ENCODE assay signal across 19 cellular contexts in the genomic region with DNA sequence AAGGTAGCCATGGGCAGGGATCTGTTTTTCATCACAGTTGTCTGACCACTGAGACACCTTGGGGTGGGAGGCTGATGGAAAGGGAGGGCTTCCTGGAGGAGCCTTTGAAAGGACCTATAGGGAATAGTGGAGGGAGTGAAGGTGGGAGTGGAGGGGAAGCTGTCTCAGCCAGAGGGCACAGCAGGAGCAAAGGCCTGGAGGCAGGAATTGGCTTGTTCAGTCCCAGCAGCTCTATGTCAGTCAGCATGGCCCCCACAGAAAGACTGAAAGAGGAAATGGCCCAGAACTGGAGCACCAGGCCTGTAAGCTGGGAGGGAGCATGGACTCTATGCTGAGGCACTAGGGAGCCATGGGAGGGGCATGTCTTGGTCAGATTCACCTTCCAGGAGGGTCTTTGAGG. TPM values are rescaled to one million over a fixed set of nuclear protein-coding genes. Genes with fewer than 3 reads are reported as not detected.
DNase-seq lines count a peak whose midpoint lies in the region; ATAC-seq and TF ChIP-seq lines count a peak whose summit lies in the region.
"Had no signal": no experiment of that assay in that cellular context is flagged by ENCODE, and none has a peak within 500 bp of the region (broad histone marks: within the 10 kb centered on the region; RNA-seq: fewer than 3 reads in every experiment).

No MANE protein-coding gene starts in this region.

- H3K27ac ChIP-seq in spleen = no peak overlapping the region
- H3K27ac ChIP-seq: adrenal gland, colonic mucosa, heart left ventricle, left ventricle myocardium inferior, uterus had no signal

- H3K4me1 ChIP-seq in spleen = peaks cover 5 to 26% (median 18%) of the 10 kb centered on the region in 6 donors

- H3K36me3 Mint-ChIP-seq in activated CD4-positive, alpha-beta memory T cell treated with anti-CD3 and anti-CD28 coated beads for 36 hours = peaks cover 3% of the 10 kb centered on the region
- H3K36me3 Mint-ChIP-seq in activated CD4-positive, alpha-beta memory T cell treated with anti-CD3 and anti-CD28 coated beads, Interleukin-2, amount 10 ng/mL, durations not matched to agents 7 days and 5 days (ENCODE audit: low read depth) = peaks cover 9% of the 10 kb centered on the region

- no peaks in the 10 kb centered on the region for H3K9me3 ChIP-seq in spleen
- H3K9me3 ChIP-seq: adrenal gland, colonic mucosa, heart left ventricle, left ventricle myocardium inferior, uterus had no signal

- CTCF ChIA-PET in activated CD4-positive, alpha-beta memory T cell treated with anti-CD3 and anti-CD28 coated beads for 36 hours (lab: Charles Lee) = interaction anchor here (0.7 to 10.8 kb wide), 8 partner anchors 13 to 168 kb away, joined by 3 to 350 read pairs (median 37); a partner anchor contains a TSS
- CTCF ChIA-PET in activated CD4-positive, alpha-beta memory T cell treated with anti-CD3 and anti-CD28 coated beads, Interleukin-2, amount 10 ng/mL, durations not matched to agents 7 days and 5 days (lab: Charles Lee) = interaction anchor here (1.0 to 8.4 kb wide), 7 partner anchors 13 to 142 kb away, joined by 4 to 152 read pairs (median 13); a partner anchor contains a TSS

- H3K27me3 ChIP-seq in spleen (replicated peaks in 1 of 7) = peaks cover 0 to 33% (median 8%) of the 10 kb centered on the region in 7 donors
- H3K27me3 ChIP-seq: adrenal gland, uterus had no signal

- H3K4me1 Mint-ChIP-seq in activated CD4-positive, alpha-beta memory T cell treated with anti-CD3 and anti-CD28 coated beads for 36 hours (ENCODE audit: low read depth) = peaks cover 21% of the 10 kb centered on the region
- H3K4me1 Mint-ChIP-seq in activated CD4-positive, alpha-beta memory T cell treated with anti-CD3 and anti-CD28 coated beads, Interleukin-2, amount 10 ng/mL, durations not matched to agents 7 days and 5 days = peaks cover 42% of the 10 kb centered on the region

- TF ChIP-seq POLR2A in spleen (IDR thresholded peaks at IDR 0.05) = no peak

- no peak overlapping the region for H3K4me3 Mint-ChIP-seq in activated CD4-positive, alpha-beta memory T cell treated with anti-CD3 and anti-CD28 coated beads for 36 hours
- H3K4me3 Mint-ChIP-seq in activated CD4-positive, alpha-beta memory T cell treated with anti-CD3 and anti-CD28 coated beads, Interleukin-2, amount 10 ng/mL, durations not matched to agents 7 days and 5 days = no peak overlapping the region

- DNase-seq in activated CD4-positive, alpha-beta memory T cell treated with anti-CD3 and anti-CD28 coated beads for 36 hours = no peak
- no peak for DNase-seq in activated CD4-positive, alpha-beta memory T cell treated with anti-CD3 and anti-CD28 coated beads, Interleukin-2, amount 10 ng/mL, durations not matched to agents 7 days and 5 days
- DNase-seq in MV-4-11 (lab: John Stamatoyannopoulos, UW) (peak; percentile 27), ecto neural progenitor cell (ENCODE audit: low spot score) (peak; percentile 30), spleen (peak; percentile 41), COR-L47 (lab: John Stamatoyannopoulos, UW) (no peak)
- DNase-seq: ACHN; activated CD4-positive, alpha-beta T cell treated with anti-CD3 and anti-CD28 coated beads, Interleukin-2, amount 50 U/mL, for 48 hours; C1 segment of cervical spinal cord; colonic mucosa; heart left ventricle; left ventricle myocardium inferior; NCI-H748 treated with DMSO at 0.1 percent for 48 hours; Right ventricle myocardium superior; stimulated activated CD4-positive, alpha-beta T cell treated with anti-CD3 and anti-CD28 coated beads, Interleukin-12 subunit alpha, Interleukin-12 subunit beta, amount 100 ng/mL, for 4 hours had no signal

- ATAC-seq in GM21529 (IDR thresholded peaks at IDR 0.05; ENCODE audit: unreplicated experiment) (no peak), HG03457 (IDR thresholded peaks at IDR 0.05; ENCODE audit: unreplicated experiment) (no peak)
- ATAC-seq: heart left ventricle had no signal

- POLR2A ChIA-PET in activated CD4-positive, alpha-beta memory T cell treated with anti-CD3 and anti-CD28 coated beads for 36 hours (lab: Charles Lee) = interaction anchor here (0.6 kb wide), 1 partner anchor 410 kb away, joined by 3 read pairs; no protein-coding TSS in a partner anchor
- POLR2A ChIA-PET in activated CD4-positive, alpha-beta memory T cell treated with anti-CD3 and anti-CD28 coated beads, Interleukin-2, amount 10 ng/mL, durations not matched to agents 7 days and 5 days (lab: Charles Lee) = interaction anchor here (0.6 to 4.8 kb wide), 6 partner anchors 13 to 171 kb away, joined by 3 to 80 read pairs (median 8); a partner anchor contains a TSS

- TF ChIP-seq CTCF in spleen (IDR thresholded peaks at IDR 0.05 in 8 of 11, conservative IDR thresholded peaks at IDR 0.05 in 3 of 11) = no peak

- no peaks in the 10 kb centered on the region for H3K9me3 Mint-ChIP-seq in activated CD4-positive, alpha-beta memory T cell treated with anti-CD3 and anti-CD28 coated beads for 36 hours
- H3K9me3 Mint-ChIP-seq in activated CD4-positive, alpha-beta memory T cell treated with anti-CD3 and anti-CD28 coated beads, Interleukin-2, amount 10 ng/mL, durations not matched to agents 7 days and 5 days = no peaks in the 10 kb centered on the region

- H3K36me3 ChIP-seq in spleen = no peaks in the 10 kb centered on the region
- H3K36me3 ChIP-seq: adrenal gland, colonic mucosa, heart left ventricle, left ventricle myocardium inferior, uterus had no signal

- no peak overlapping the region for H3K4me3 ChIP-seq in spleen
- H3K4me3 ChIP-seq: adrenal gland, colonic mucosa, heart left ventricle, left ventricle myocardium inferior, uterus had no signal

- peak overlapping the region; percentile 24 for H3K27ac Mint-ChIP-seq in activated CD4-positive, alpha-beta memory T cell treated with anti-CD3 and anti-CD28 coated beads for 36 hours
- no peak overlapping the region for H3K27ac Mint-ChIP-seq in activated CD4-positive, alpha-beta memory T cell treated with anti-CD3 and anti-CD28 coated beads, Interleukin-2, amount 10 ng/mL, durations not matched to agents 7 days and 5 days

- no peaks in the 10 kb centered on the region for H3K27me3 Mint-ChIP-seq in activated CD4-positive, alpha-beta memory T cell treated with anti-CD3 and anti-CD28 coated beads for 36 hours
- H3K27me3 Mint-ChIP-seq in activated CD4-positive, alpha-beta memory T cell treated with anti-CD3 and anti-CD28 coated beads, Interleukin-2, amount 10 ng/mL, durations not matched to agents 7 days and 5 days = no peaks in the 10 kb centered on the region

- intact Hi-C loops in activated CD4-positive, alpha-beta memory T cell treated with anti-CD3 and anti-CD28 coated beads for 36 hours (cut with micrococcal nuclease) = no loop called here
- intact Hi-C loops in spleen (cut with DNase I; ENCODE audit: low total_unique reads) = no loop called here

RNA-seq across cellular contexts. Expression of a gene that starts 12.8 kb away (rescaled TPM):
- 100 to 1,000 TPM; 155 to 163 TPM for total RNA-seq in activated CD4-positive, alpha-beta memory T cell treated with anti-CD3 and anti-CD28 coated beads for 36 hours
- total RNA-seq in activated CD4-positive, alpha-beta memory T cell treated with anti-CD3 and anti-CD28 coated beads, Interleukin-2, amount 10 ng/mL, durations not matched to agents 7 days and 5 days = 100 to 1,000 TPM; 236 to 238 TPM
- total RNA-seq in spleen = 10 to 100 TPM; 55.8 to 80.4 (median 58.6) TPM
- polyA plus RNA-seq in spleen = 10 to 100 TPM; 22.7 to 35.1 (median 29.1) TPM

RNA-seq across cellular contexts. Expression of a gene that starts 27.8 kb away (rescaled TPM):
- total RNA-seq in activated CD4-positive, alpha-beta memory T cell treated with anti-CD3 and anti-CD28 coated beads for 36 hours = 10 to 100 TPM; 25.0 to 25.9 TPM
- 10 to 100 TPM; 37.8 to 39.3 TPM for total RNA-seq in activated CD4-positive, alpha-beta memory T cell treated with anti-CD3 and anti-CD28 coated beads, Interleukin-2, amount 10 ng/mL, durations not matched to agents 7 days and 5 days
- total RNA-seq in spleen = 1 to 10 TPM; 5.0 to 9.1 (median 6.3) TPM
- polyA plus RNA-seq in spleen = 1 to 10 TPM; 5.3 to 9.9 (median 8.0) TPM

RNA-seq across cellular contexts. Expression of a gene that starts 55.1 kb away (rescaled TPM):
- total RNA-seq in activated CD4-positive, alpha-beta memory T cell treated with anti-CD3 and anti-CD28 coated beads for 36 hours = 1 to 10 TPM; 1.6 to 3.0 TPM
- total RNA-seq in activated CD4-positive, alpha-beta memory T cell treated with anti-CD3 and anti-CD28 coated beads, Interleukin-2, amount 10 ng/mL, durations not matched to agents 7 days and 5 days = 1 to 10 TPM; 6.1 to 6.3 TPM
- total RNA-seq in spleen = 1 to 10 TPM in 1 of 7 donors, under 1 TPM in 5, not detected in 1; 0.23 to 1.3 (median 0.33) TPM
- polyA plus RNA-seq in spleen = under 1 TPM; 0.27 to 0.80 (median 0.43) TPM

Comparison
In these comparisons a context has a peak if more than half of its experiments do, and no peak if none do; other contexts are left out.
1. DNase-seq: peak in MV-4-11 (single experiment), ecto neural progenitor cell (single experiment) and spleen (single experiment); none in activated CD4-positive, alpha-beta memory T cell treated with anti-CD3 and anti-CD28 coated beads for 36 hours (single experiment), activated CD4-positive, alpha-beta memory T cell treated with anti-CD3 and anti-CD28 coated beads, Interleukin-2, amount 10 ng/mL, durations not matched to agents 7 days and 5 days (single experiment) and COR-L47 (single experiment).